8 cellular contexts compared by ENCODE assay signal in the genomic region with DNA sequence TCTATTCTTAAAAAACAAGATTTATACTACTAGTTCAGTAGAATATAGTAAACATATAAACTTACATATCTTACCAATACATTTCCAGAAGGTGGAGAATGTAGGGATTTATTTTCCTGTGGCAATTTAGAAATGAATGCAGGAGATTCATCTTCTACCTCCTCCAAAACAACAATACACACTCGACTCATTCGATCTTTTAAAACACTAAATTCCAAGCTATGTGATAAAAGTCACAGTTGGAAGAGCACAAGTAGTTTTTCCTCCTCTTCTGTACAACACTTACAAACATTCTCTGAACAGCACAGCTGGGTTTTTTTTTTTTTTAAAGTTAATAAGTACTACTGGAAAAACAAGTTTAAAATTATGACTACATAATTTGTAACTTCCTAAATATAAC. TPM values are rescaled to one million over a fixed set of nuclear protein-coding genes. Genes with fewer than 3 reads are reported as not detected.
DNase-seq lines count a peak whose midpoint lies in the region; ATAC-seq, FAIRE-seq and TF ChIP-seq lines count a peak whose summit lies in the region.

No MANE protein-coding gene starts in this region.

- no peak overlapping the region for H2AFZ ChIP-seq in HepG2 (ENCODE audit: low read length)
- no peak overlapping the region for H2AFZ ChIP-seq in GM12878 (ENCODE audit: control insufficient read depth, low read depth, low read length)

- CTCF ChIA-PET in HepG2 (lab: Yijun Ruan, JAX; ENCODE audit: low intra/inter-chr PET ratio, low total read pairs) (no interaction called here), GM12878 (lab: Yijun Ruan, JAX) (interaction anchor here (0.7 to 3.4 kb wide), 14 partner anchors 10 to 1944 kb away, joined by 3 to 22 read pairs (median 4); no protein-coding TSS in a partner anchor)

- RAD21 ChIA-PET in GM12878 (lab: Charles Lee; ENCODE audit: unreplicated experiment): interaction anchor here (0.6 to 7.7 kb wide), 19 partner anchors 13 to 718 kb away, joined by 3 to 164 read pairs (median 5); no protein-coding TSS in a partner anchor

- intact Hi-C loops in right lobe of liver (cut with DNase I): no loop called here
- intact Hi-C loops in HepG2 (cut with micrococcal nuclease; ENCODE audit: unreplicated experiment): loop anchor here (10.0 kb wide), 1 partner anchor 192 kb away; the partner anchor contains the start of genes BTD and HACL1
- intact Hi-C loops in GM12878 (cut with micrococcal nuclease; ENCODE audit: unreplicated experiment): loop anchor here (1.0 to 5.0 kb wide), 2 partner anchors 27 to 716 kb away; partner anchors contain the start of gene RFTN1
- intact Hi-C loops in vagina (cut with DNase I): no loop called here

- H3K4me3 ChIP-seq in right lobe of liver: no peak overlapping the region
- no peak overlapping the region for H3K4me3 ChIP-seq in HepG2 (replicated peaks in 1 of 3; ENCODE audit: insufficient read depth in 1 of 3, low read depth in 2 of 3, low read length in 3 of 3)
- H3K4me3 ChIP-seq in GM12878: peak overlapping the region; percentile 73
- H3K4me3 ChIP-seq in vagina: peak overlapping the region; percentile 23 to 45

- BruUV-seq in HepG2 (replicated peaks; lab: Mats Ljungman, UMichigan) (no TSS peak), GM12878 (replicated peaks; lab: Mats Ljungman, UMichigan) (TSS peak; percentile 87)

- DNase-seq in right lobe of liver: no peak
- DNase-seq in HepG2 (ENCODE audit: low spot score): no peak
- DNase-seq in GM12878 (ENCODE audit: low read depth, low spot score): no peak
- peak; percentile 56 for DNase-seq in medulla oblongata (ENCODE audit: extremely low spot score)
- no peak for DNase-seq in vagina (ENCODE audit: extremely low spot score in 2 of 2)
- DNase-seq in NCI-H82 (lab: John Stamatoyannopoulos, UW): no peak
- no peak for DNase-seq in GM10266 (ENCODE audit: extremely low spot score)

- FAIRE-seq in HepG2 (lab: Jason Lieb, UNC): no peak
- no peak for FAIRE-seq in GM12878 (lab: Jason Lieb, UNC)

- TF ChIP-seq CTCF in right lobe of liver (IDR thresholded peaks at IDR 0.05) (no peak), HepG2 (CRISPR knock-in tag; IDR thresholded peaks at IDR 0.05) (no peak), GM12878 (IDR thresholded peaks at IDR 0.05 in 2 of 3, conservative IDR thresholded peaks at IDR 0.05 in 1 of 3; ENCODE audit: control insufficient read depth in 2 of 3, extremely low read depth in 1 of 3, insufficient read depth in 1 of 3, low read depth in 3 of 3, low read length in 3 of 3) (no peak), vagina (IDR thresholded peaks at IDR 0.05) (no peak), GM10266 (IDR thresholded peaks at IDR 0.05; ENCODE audit: control insufficient read depth, insufficient read depth, low read depth, missing control alignments) (no peak)

- H3K9me3 ChIP-seq in right lobe of liver (no peaks in the 10 kb centered on the region), HepG2 (ENCODE audit: low read length) (no peaks in the 10 kb centered on the region), GM12878 (replicated peaks; ENCODE audit: control insufficient read depth, insufficient read depth, low read length) (peaks cover 8% of the 10 kb centered on the region; the same call in 2 of the 3 replicates), vagina (no peaks in the 10 kb centered on the region)

- H3K9ac ChIP-seq in HepG2 (ENCODE audit: insufficient read depth, low read depth, low read length) (no peak overlapping the region), GM12878 (ENCODE audit: control insufficient read depth, insufficient read depth, low read length) (peak overlapping the region; percentile 74)

- H3K4me2 ChIP-seq in HepG2 (ENCODE audit: low read depth, low read length): no peak overlapping the region
- H3K4me2 ChIP-seq in GM12878 (ENCODE audit: control insufficient read depth, insufficient read depth): peak overlapping the region; percentile 95

- H3K27me3 ChIP-seq in right lobe of liver (no peaks in the 10 kb centered on the region), HepG2 (ENCODE audit: control insufficient read depth in 1 of 2, insufficient read depth in 2 of 2, low read length in 2 of 2) (no peaks in the 10 kb centered on the region; a peak in 1 of 5 replicates), GM12878 (replicated peaks in 1 of 2; ENCODE audit: control insufficient read depth in 2 of 2, insufficient read depth in 2 of 2, low read length in 1 of 2) (no peaks in the 10 kb centered on the region), vagina (no peaks in the 10 kb centered on the region)

- no peak for TF ChIP-seq POLR2A in right lobe of liver (IDR thresholded peaks at IDR 0.05)
- no peak for TF ChIP-seq POLR2A in HepG2 (IDR thresholded peaks at IDR 0.05; ENCODE audit: insufficient read depth in 1 of 2, low read depth in 2 of 2, low read length in 2 of 2)
- no peak for TF ChIP-seq POLR2A in GM12878 (IDR thresholded peaks at IDR 0.05; ENCODE audit: low read depth, low read length)
- TF ChIP-seq POLR2A in vagina (IDR thresholded peaks at IDR 0.05): no peak

- peaks cover 25% of the 10 kb centered on the region for H3K79me2 ChIP-seq in HepG2 (ENCODE audit: insufficient read depth, low read length)
- peaks cover 91% of the 10 kb centered on the region for H3K79me2 ChIP-seq in GM12878 (ENCODE audit: control insufficient read depth, insufficient read depth, low read length)

- H3K27ac ChIP-seq in right lobe of liver (peak overlapping the region; percentile 50 to 65 (median 56)), HepG2 (ENCODE audit: extremely low read length, insufficient read depth, low read length) (no peak overlapping the region), GM12878 (ENCODE audit: control insufficient read depth, insufficient read depth) (peak overlapping the region; percentile 94), vagina (peak overlapping the region; percentile 91)

- H3K36me3 ChIP-seq in right lobe of liver (no peaks in the 10 kb centered on the region), HepG2 (replicated peaks in 1 of 2; ENCODE audit: control insufficient read depth in 1 of 2, insufficient read depth in 2 of 2, low read length in 2 of 2) (no peaks in the 10 kb centered on the region), GM12878 (ENCODE audit: control insufficient read depth in 2 of 2, insufficient read depth in 2 of 2, low read length in 1 of 2) (peaks cover 0 to 11% of the 10 kb centered on the region in 2 experiments; a peak in 2 of 4 replicates), vagina (no peaks in the 10 kb centered on the region)

- POLR2A ChIA-PET in HepG2 (lab: Yijun Ruan, JAX) (no interaction called here), GM12878 (lab: Charles Lee) (interaction anchor here (0.6 to 2.4 kb wide), 12 partner anchors 9 to 703 kb away, joined by 3 to 29 read pairs (median 4); no protein-coding TSS in a partner anchor)

- in situ Hi-C loops in HepG2 (cut with HindIII; ENCODE audit: extremely low pct_ligation_motif_present, low pct_unique_long_range_greater_than_20kb) (no loop called here), GM12878 (cut with MboI) (loop anchor here (5.0 kb wide), 1 partner anchor 716 kb away; the partner anchor contains the start of gene RFTN1)

- SMC1A ChIA-PET in GM12878 (lab: Charles Lee; ENCODE audit: uncharacterized antibody, unreplicated experiment): interaction anchor here (0.6 to 11.4 kb wide), 20 partner anchors 12 to 412 kb away, joined by 3 to 193 read pairs (median 6); no protein-coding TSS in a partner anchor

- H4K20me1 ChIP-seq in HepG2 (ENCODE audit: insufficient read depth, low read length) (0 out of 2 replicates have a peak, but pooled peaks cover 3% of the 10 kb centered on the region), GM12878 (ENCODE audit: control insufficient read depth, insufficient read depth) (no peaks in the 10 kb centered on the region)

- TF ChIP-seq RAD21 in HepG2 (CRISPR knock-in tag; IDR thresholded peaks at IDR 0.05): no peak
- no peak for TF ChIP-seq RAD21 in GM12878 (IDR thresholded peaks at IDR 0.05; ENCODE audit: insufficient read depth, low read depth, low read length)

- ATAC-seq in right lobe of liver (no peak), HepG2 (no peak), GM12878 (no peak), HG02973 (IDR thresholded peaks at IDR 0.05; ENCODE audit: unreplicated experiment) (no peak)

- TF ChIP-seq EP300 in HepG2 (IDR thresholded peaks at IDR 0.05; ENCODE audit: low read depth in 2 of 2, low read length in 2 of 2): no peak
- no peak for TF ChIP-seq EP300 in HepG2 (CRISPR knock-in tag; IDR thresholded peaks at IDR 0.05; ENCODE audit: borderline replicate concordance)
- TF ChIP-seq EP300 in GM12878 (IDR thresholded peaks at IDR 0.05; ENCODE audit: borderline replicate concordance in 1 of 2, control insufficient read depth in 1 of 2, low read depth in 2 of 2, low read length in 2 of 2): no peak

- 17% methylated on average over 2 of the region's 2 CpGs for WGBS in right lobe of liver (ENCODE audit: insufficient coverage, low coverage, low lambda C conversion rate, missing lambda C conversion rate)
- WGBS in HepG2 (ENCODE audit: low lambda C conversion rate): 90% methylated on average over 2 of the region's 2 CpGs
- WGBS in GM12878 (ENCODE audit: insufficient coverage, insufficient replicate concordance, low lambda C conversion rate, missing lambda C conversion rate): 50% methylated on average over 2 of the region's 2 CpGs

- H3K4me1 ChIP-seq in right lobe of liver (peaks cover 0 to 48% (median 18%) of the 10 kb centered on the region in 4 donors), HepG2 (ENCODE audit: insufficient read depth, low read length) (peaks cover 38% of the 10 kb centered on the region), GM12878 (ENCODE audit: control insufficient read depth, insufficient read depth, low read length) (peaks cover 17% of the 10 kb centered on the region; the same call in 1 of the 2 replicates), vagina (peaks cover 69% of the 10 kb centered on the region)

RNA-seq across cellular contexts. Expression of gene ANKRD28, which starts 1.4 kb away (rescaled TPM):
- 10 to 100 TPM; 16.4 to 32.2 (median 25.7) TPM for total RNA-seq in right lobe of liver
- 28.9 and 40.2 TPM in 2 replicates for total RNA-seq in HepG2 (2016; rRNA removed; fragmentation: Illumina TruSeq; extraction: Trizol)
- 11.3 and 13.1 TPM in 2 replicates for total RNA-seq in HepG2 (2016; cell fraction: cytosol; rRNA removed; fragmentation: Illumina TruSeq; extraction: Trizol; ENCODE audit: low read depth)
- 28.4 and 36.2 TPM in 2 replicates for total RNA-seq in HepG2 (2016; cell fraction: insoluble cytoplasmic fraction; rRNA removed; fragmentation: Illumina TruSeq; extraction: Trizol)
- total RNA-seq in HepG2 (2016; cell fraction: membrane; rRNA removed; fragmentation: Illumina TruSeq; extraction: Trizol): 11.2 and 14.5 TPM in 2 replicates
- total RNA-seq in HepG2 (2016; cell fraction: nucleus; rRNA removed; fragmentation: Illumina TruSeq; extraction: Trizol): 41.2 and 46.8 TPM in 2 replicates
- 20.7 and 21.0 TPM in 2 replicates for polyA plus RNA-seq in HepG2 (2011; rRNA removed)
- 9.2 and 14.8 TPM in 2 replicates for polyA plus RNA-seq in HepG2 (2011; cell fraction: cytosol; rRNA removed)
- polyA plus RNA-seq in HepG2 (2011; cell fraction: nucleus; rRNA removed): 30.1 TPM in 2 replicates
- 18.6 and 18.7 TPM in 2 replicates for polyA plus RNA-seq in HepG2 (2012)
- polyA plus RNA-seq in HepG2 (2016; cell fraction: cytosol; fragmentation: Illumina TruSeq; extraction: Trizol; ENCODE audit: low read depth): 0.62 and 0.75 TPM in 2 replicates
- polyA plus RNA-seq in HepG2 (2016; cell fraction: insoluble cytoplasmic fraction; fragmentation: Illumina TruSeq; extraction: Trizol; ENCODE audit: low read depth): 23.3 and 24.0 TPM in 2 replicates
- 3.1 and 4.0 TPM in 2 replicates for polyA plus RNA-seq in HepG2 (2016; cell fraction: membrane; fragmentation: Illumina TruSeq; extraction: Trizol; ENCODE audit: low read depth)
- polyA plus RNA-seq in HepG2 (2016; cell fraction: nucleus; fragmentation: Illumina TruSeq; extraction: Trizol; ENCODE audit: insufficient read depth, low read depth): 32.5 and 40.7 TPM in 2 replicates
- polyA minus RNA-seq in HepG2 (2011; rRNA and poly(A)+ RNA removed; ENCODE audit: low replicate concordance): 40.3 and 73.4 TPM in 2 replicates
- polyA minus RNA-seq in HepG2 (2011; cell fraction: cytosol; rRNA and poly(A)+ RNA removed): 19.9 TPM in 2 replicates
- polyA minus RNA-seq in HepG2 (2011; cell fraction: nucleus; rRNA and poly(A)+ RNA removed): 106 and 111 TPM in 2 replicates
- total RNA-seq in GM12878 (2013; cell fraction: nucleolus; rRNA removed): 532 and 544 TPM in 2 replicates
- total RNA-seq in GM12878 (2014; rRNA removed): 48.9 and 58.5 TPM in 2 replicates
- 58.9 and 65.4 TPM in 2 replicates for total RNA-seq in GM12878 (2014; rRNA removed; fragmentation: Illumina TruSeq; extraction: Trizol)
- total RNA-seq in GM12878 (2021): 51.9 and 55.4 TPM in 2 replicates
- 24.0 TPM for polyA plus RNA-seq in GM12878 (2011; ENCODE audit: low read depth)
- 105 and 132 TPM in 2 replicates for polyA plus RNA-seq in GM12878 (2011; rRNA removed)
- 45.9 and 56.4 TPM in 2 replicates for polyA plus RNA-seq in GM12878 (2011; cell fraction: cytosol; rRNA removed)
- polyA plus RNA-seq in GM12878 (2011; cell fraction: nucleus; rRNA removed): 158 and 206 TPM in 2 replicates
- 24.5 and 30.8 TPM in 2 replicates for polyA plus RNA-seq in GM12878 (2012)
- polyA plus RNA-seq in GM12878 (2014; fragmentation: Illumina TruSeq; extraction: Trizol): 42.3 and 50.2 TPM in 2 replicates
- 10 to 100 TPM; 12.3 to 13.7 TPM for polyA plus RNA-seq in GM12878 (2014; fragmentation: Nextera tagmentation; extraction: Ambion mirVana)
- polyA plus RNA-seq in GM12878 (2014; rRNA removed): 34.3 and 36.2 TPM in 2 replicates
- polyA plus RNA-seq in GM12878 (2016; fragmentation: Nextera tagmentation; extraction: Ambion mirVana): 10 to 100 TPM; 11.2 to 20.6 TPM
- polyA minus RNA-seq in GM12878 (2011; rRNA and poly(A)+ RNA removed): 171 and 281 TPM in 2 replicates
- 37.0 and 48.7 TPM in 2 replicates for polyA minus RNA-seq in GM12878 (2011; cell fraction: cytosol; rRNA and poly(A)+ RNA removed)
- 142 and 203 TPM in 2 replicates for polyA minus RNA-seq in GM12878 (2011; cell fraction: nucleus; rRNA and poly(A)+ RNA removed)
- total RNA-seq in vagina: 48.6 TPM

Comparison
In these comparisons a context has a peak if more than half of its experiments do, and no peak if none do; other contexts are left out.
1. intact Hi-C loops: an anchor here in HepG2 (10.0 kb wide) and GM12878 (1.0 to 5.0 kb wide); none called in right lobe of liver and vagina.
2. H3K4me3 ChIP-seq: peak in GM12878 (single experiment) and vagina (2 of 2); none in right lobe of liver (0 of 3) and HepG2 (0 of 3).